In the genomic region with DNA sequence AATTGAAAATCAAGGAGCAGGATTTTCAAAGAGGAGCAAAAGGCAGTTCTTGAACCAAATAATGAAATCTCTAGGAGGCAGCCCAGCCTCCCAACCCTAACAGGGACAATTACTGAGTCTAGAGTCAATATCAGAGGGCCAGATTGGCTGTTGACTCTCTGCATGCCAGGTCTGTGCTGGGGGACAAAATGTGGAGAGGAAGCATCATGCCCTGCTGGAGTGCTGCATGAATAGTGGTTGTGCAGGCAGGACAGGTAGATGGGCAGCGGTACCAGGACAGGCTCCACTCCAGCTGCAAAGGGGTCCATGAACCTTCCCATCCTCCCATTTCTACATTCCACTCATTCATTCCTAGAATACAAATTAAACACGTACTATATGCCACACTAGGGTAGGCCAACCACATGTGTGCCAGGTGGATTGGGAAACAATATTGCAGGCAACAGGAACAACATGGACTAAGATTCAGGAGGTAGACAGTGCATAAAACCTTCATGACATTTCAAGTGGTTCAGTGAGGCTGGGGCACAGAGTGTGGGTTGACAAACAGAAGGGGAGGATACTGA, we compare ENCODE assay signal across 26 cellular contexts. TPM values are rescaled to one million over a fixed set of nuclear protein-coding genes. Genes with fewer than 3 reads are reported as not detected.
"Had no signal": no experiment of that assay in that cellular context is flagged by ENCODE, and none has a peak within 500 bp of the region (broad histone marks: within the 10 kb centered on the region; RNA-seq: fewer than 3 reads in every experiment).

No MANE protein-coding gene starts in this region.

- H3K4me3 ChIP-seq: adrenal gland, breast epithelium, Peyer's patch, SJCRH30 had no signal

- ATAC-seq: activated CD8-positive, alpha-beta T cell treated with anti-CD3 and anti-CD28 coated beads, Interleukin-2, amount 10 ng/mL, durations not matched to agents 7 days and 5 days; WTC11 had no signal

- H3K27me3 ChIP-seq: adrenal gland, breast epithelium, Peyer's patch, SJCRH30 had no signal

- H3K27ac ChIP-seq: adrenal gland, breast epithelium, Peyer's patch, RWPE1, SJCRH30 had no signal

- H3K9me3 ChIP-seq: adrenal gland, breast epithelium, Peyer's patch, SJCRH30, SK-N-SH had no signal

- DNase-seq: activated CD4-positive, alpha-beta T cell treated with anti-CD3 and anti-CD28 coated beads for 48 hours; activated CD4-positive, alpha-beta T cell treated with anti-CD3 and anti-CD28 coated beads, Interleukin-2, amount 50 U/mL, for 4 hours; activated CD4-positive, CD25-positive, alpha-beta regulatory T cell treated with anti-CD3 and anti-CD28 coated beads, Interleukin-2, amount 50 U/mL, for 72 hours; activated CD8-positive, alpha-beta memory T cell treated with anti-CD3 and anti-CD28 coated beads, Interleukin-2, amount 50 U/mL, for 48 hours; activated CD8-positive, alpha-beta T cell treated with anti-CD3 and anti-CD28 coated beads, Interleukin-2, amount 10 ng/mL, durations not matched to agents 7 days and 5 days; activated naive CD4-positive, alpha-beta T cell treated with anti-CD3 and anti-CD28 coated beads, Interleukin-2, amount 50 U/mL, for 16 hours; activated naive CD8-positive, alpha-beta T cell treated with anti-CD3 and anti-CD28 coated beads, Interleukin-2, amount 10 ng/mL, durations not matched to agents 7 days and 5 days; activated T-cell treated with anti-CD3 and anti-CD28 coated beads, Interleukin-2, amount 50 U/mL, for 1 hour; adrenal gland; anterior cingulate cortex; central memory CD4-positive, alpha-beta T cell; MM.1S; NCI-H1105; NCI-H1436 treated with DMSO at 0.1 percent for 48 hours; NCI-H187; NCI-H510A treated with DMSO at 0.1 percent for 48 hours; NCI-H69; Peyer's patch; Right ventricle myocardium superior; SJCRH30; SK-N-SH; SW 1271 had no signal

- H3K4me1 ChIP-seq: adrenal gland, breast epithelium, Peyer's patch had no signal

- H3K9ac ChIP-seq: SK-N-SH had no signal

- H3K36me3 ChIP-seq: adrenal gland, breast epithelium, Peyer's patch, SJCRH30 had no signal

RNA-seq across cellular contexts. Expression of a gene that starts 30.4 kb away (rescaled TPM):
- total RNA-seq: activated CD8-positive, alpha-beta T cell treated with anti-CD3 and anti-CD28 coated beads, Interleukin-2, amount 10 ng/mL, durations not matched to agents 7 days and 5 days; activated naive CD8-positive, alpha-beta T cell treated with anti-CD3 and anti-CD28 coated beads, Interleukin-2, amount 10 ng/mL, durations not matched to agents 7 days and 5 days; chondrocyte; Peyer's patch; SJCRH30 had no signal

RNA-seq across cellular contexts. Expression of a gene that starts 36.7 kb away (rescaled TPM):
- total RNA-seq: activated CD8-positive, alpha-beta T cell treated with anti-CD3 and anti-CD28 coated beads, Interleukin-2, amount 10 ng/mL, durations not matched to agents 7 days and 5 days; activated naive CD8-positive, alpha-beta T cell treated with anti-CD3 and anti-CD28 coated beads, Interleukin-2, amount 10 ng/mL, durations not matched to agents 7 days and 5 days; adrenal gland; breast epithelium; chondrocyte; Peyer's patch; Right ventricle myocardium superior; SJCRH30 had no signal
- polyA plus RNA-seq: adrenal gland, SK-N-SH had no signal

RNA-seq across cellular contexts. Expression of a gene that starts 36.8 kb away (rescaled TPM):
- total RNA-seq: activated CD8-positive, alpha-beta T cell treated with anti-CD3 and anti-CD28 coated beads, Interleukin-2, amount 10 ng/mL, durations not matched to agents 7 days and 5 days; activated naive CD8-positive, alpha-beta T cell treated with anti-CD3 and anti-CD28 coated beads, Interleukin-2, amount 10 ng/mL, durations not matched to agents 7 days and 5 days; adrenal gland; chondrocyte; Right ventricle myocardium superior; SJCRH30 had no signal
- polyA plus RNA-seq: adrenal gland had no signal
